8 cellular contexts compared by ENCODE assay signal in the genomic region with DNA sequence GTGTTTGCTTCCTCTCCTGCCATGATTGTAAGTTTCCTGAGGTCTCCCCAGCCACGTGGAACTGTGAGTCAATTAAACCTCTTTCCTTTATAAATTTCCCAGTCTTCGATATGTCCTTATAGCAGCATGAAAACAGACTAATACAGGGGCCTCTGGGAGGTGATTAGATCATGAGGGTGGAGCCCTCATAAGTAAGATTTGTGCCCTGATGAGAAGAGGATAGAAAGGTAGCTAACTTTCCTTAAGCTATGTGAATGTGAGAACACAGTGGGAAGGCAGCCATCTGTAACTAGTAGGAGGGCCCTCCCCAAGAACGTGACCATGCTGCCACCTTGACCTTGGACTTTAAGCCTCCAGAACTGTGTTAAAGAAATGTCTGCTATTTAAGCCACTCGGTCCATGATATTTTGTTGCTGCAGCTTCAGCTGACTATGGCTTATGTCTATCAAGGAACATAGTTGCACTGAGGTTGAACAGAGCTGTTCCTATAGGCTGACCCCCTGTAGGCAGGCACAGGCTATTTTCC.
"Had no signal": no experiment of that assay in that cellular context is flagged by ENCODE, and none has a peak within 500 bp of the region (broad histone marks: within the 10 kb centered on the region; RNA-seq: fewer than 3 reads in every experiment).

No MANE protein-coding gene starts in this region.

- H3K27ac ChIP-seq: GM23248, KMS-11 had no signal

- H3K4me1 ChIP-seq: HAP-1 had no signal

- H3K9me3 ChIP-seq: HAP-1 had no signal

- H3K4me2 ChIP-seq: KMS-11 had no signal

- DNase-seq: GM23248, GOT3, H7, KBM-7 had no signal

- H2AFZ ChIP-seq: GM23248 had no signal

- ATAC-seq: HCT116 had no signal

- H3K36me3 ChIP-seq: HAP-1 had no signal

- H3K4me3 ChIP-seq: GM23248, HAP-1 had no signal

- H3K9ac ChIP-seq: GM23248, KMS-11 had no signal

- FAIRE-seq: HTR-8/SVneo had no signal
